8 cellular contexts compared by ENCODE assay signal in the genomic region with DNA sequence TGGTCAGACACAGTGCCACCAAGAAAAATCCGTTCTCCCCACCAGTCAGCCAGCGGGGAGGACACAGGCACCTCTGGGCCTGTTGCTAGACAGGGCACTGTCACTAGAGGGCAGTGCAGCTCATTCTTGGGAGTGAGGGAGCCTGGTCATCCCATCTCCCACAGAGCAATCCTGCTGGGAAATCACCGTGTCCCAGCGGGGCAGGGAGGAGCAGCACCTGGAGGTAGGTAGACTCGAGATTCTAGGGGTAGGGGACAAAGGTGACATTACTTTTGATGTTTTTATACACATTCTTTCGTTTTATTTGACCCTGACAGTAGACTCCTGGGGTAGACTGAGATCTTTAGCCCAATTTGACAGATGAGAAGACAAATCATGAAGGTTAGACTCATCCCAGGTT. TPM values are rescaled to one million over a fixed set of nuclear protein-coding genes. Genes with fewer than 3 reads are reported as not detected.
DNase-seq lines count a peak whose midpoint lies in the region; ATAC-seq and TF ChIP-seq lines count a peak whose summit lies in the region.

No MANE protein-coding gene starts in this region.

- no peak overlapping the region for H3K4me3 ChIP-seq in IMR-90 (ENCODE audit: insufficient read depth, low read depth, low read length)
- no peak overlapping the region for H3K4me3 ChIP-seq in foreskin fibroblast (ENCODE audit: low read depth in 1 of 2, low read length in 2 of 2)
- H3K4me3 ChIP-seq in osteoblast (ENCODE audit: insufficient read depth, low read length): no peak overlapping the region
- no peak overlapping the region for H3K4me3 ChIP-seq in tibial nerve

- H3K27me3 ChIP-seq in IMR-90 (ENCODE audit: control insufficient read depth, insufficient read depth, low read length) (peaks cover 14% of the 10 kb centered on the region), osteoblast (ENCODE audit: insufficient read depth, low read length) (peaks cover 23% of the 10 kb centered on the region), tibial nerve (peaks cover 0 to 21% of the 10 kb centered on the region in 2 donors)

- H3K36me3 Mint-ChIP-seq in activated T-helper 1 cell treated with anti-CD3 and anti-CD28 coated beads, Interleukin-12 subunit alpha, Interleukin-12 subunit beta, Interleukin-2, Interleukin-4 antibody, amounts not matched to agents 30 ng/mL and 10 ng/mL and 1 ng/mL, durations not matched to agents 14 hours and 24 hours and 36 hours (ENCODE audit: low read depth): no peaks in the 10 kb centered on the region

- POLR2A ChIA-PET in IMR-90 (lab: Charles Lee; ENCODE audit: unreplicated experiment): no interaction called here

- H3K27ac ChIP-seq in IMR-90 (ENCODE audit: insufficient read depth, low read length) (no peak overlapping the region), osteoblast (ENCODE audit: low read depth, low read length) (no peak overlapping the region), tibial nerve (no peak overlapping the region)

- CTCF ChIA-PET in IMR-90 (lab: Yijun Ruan, JAX): interaction anchor here (0.5 to 0.8 kb wide), 2 partner anchors 11 to 73 kb away, joined by 3 to 4 read pairs; no protein-coding TSS in a partner anchor

- no peak overlapping the region for H3K27ac Mint-ChIP-seq in activated T-helper 1 cell treated with anti-CD3 and anti-CD28 coated beads, Interleukin-12 subunit alpha, Interleukin-12 subunit beta, Interleukin-2, Interleukin-4 antibody, amounts not matched to agents 30 ng/mL and 10 ng/mL and 1 ng/mL, durations not matched to agents 14 hours and 24 hours and 36 hours

- peak; percentile 89 for TF ChIP-seq RAD21 in IMR-90 (IDR thresholded peaks at IDR 0.05; ENCODE audit: low read length)

- DNase-seq in Caki2 (ENCODE audit: low read depth): peak; percentile 67
- peak; percentile 58 for DNase-seq in IMR-90
- peak; percentile 49 for DNase-seq in activated T-helper 1 cell treated with anti-CD3 and anti-CD28 coated beads, Interleukin-12 subunit alpha, Interleukin-12 subunit beta, Interleukin-2, Interleukin-4 antibody, amounts not matched to agents 30 ng/mL and 10 ng/mL and 1 ng/mL, durations not matched to agents 14 hours and 24 hours and 36 hours (ENCODE audit: low spot score)
- DNase-seq in foreskin fibroblast: peak; percentile 59 to 87
- DNase-seq in osteoblast (ENCODE audit: insufficient read length, low spot score, missing footprints): peak; percentile 95
- peak; percentile 68 to 87 for DNase-seq in tibial nerve (ENCODE audit: low spot score in 2 of 2)

- H3K36me3 ChIP-seq in IMR-90 (ENCODE audit: control insufficient read depth, insufficient read depth, low read length) (no peaks in the 10 kb centered on the region), osteoblast (ENCODE audit: insufficient read depth, low read length) (no peaks in the 10 kb centered on the region), tibial nerve (no peaks in the 10 kb centered on the region)

- no peak overlapping the region for H3K14ac ChIP-seq in IMR-90 (replicated peaks; ENCODE audit: low read depth, low read length)

- H3K4ac ChIP-seq in IMR-90 (ENCODE audit: low read depth, low read length): no peak overlapping the region

- H3K79me1 ChIP-seq in IMR-90 (ENCODE audit: low read depth in 1 of 2, low read length in 2 of 2): no peaks in the 10 kb centered on the region

- no peaks in the 10 kb centered on the region for H4K20me1 ChIP-seq in IMR-90 (ENCODE audit: insufficient read depth, low read length)
- no peaks in the 10 kb centered on the region for H4K20me1 ChIP-seq in osteoblast (ENCODE audit: insufficient read depth, low read length)

- no peak overlapping the region for H3K18ac ChIP-seq in IMR-90 (ENCODE audit: low read depth, low read length)

- no peaks in the 10 kb centered on the region for H3K9me3 Mint-ChIP-seq in activated T-helper 1 cell treated with anti-CD3 and anti-CD28 coated beads, Interleukin-12 subunit alpha, Interleukin-12 subunit beta, Interleukin-2, Interleukin-4 antibody, amounts not matched to agents 30 ng/mL and 10 ng/mL and 1 ng/mL, durations not matched to agents 14 hours and 24 hours and 36 hours

- dilution Hi-C loops in IMR-90 (cut with HindIII; ENCODE audit: low sequenced_read_pairs, unreplicated experiment): no loop called here

- H2BK5ac ChIP-seq in IMR-90 (ENCODE audit: low read depth, low read length, poor library complexity, severe bottlenecking): no peak overlapping the region

- H4K91ac ChIP-seq in IMR-90 (ENCODE audit: insufficient read depth, low read depth, low read length): no peak overlapping the region

- WGBS in IMR-90 (ENCODE audit: extremely low coverage in 2 of 2, insufficient read length in 1 of 2), 2 experiments: no CpG with 5 or more reads among the region's 6 CpGs
- 11 to 13% methylated on average over 6 of the region's 6 CpGs for WGBS in tibial nerve, 2 donors

- in situ Hi-C loops in Caki2 (cut with HindIII; ENCODE audit: low pct_unique_long_range_greater_than_20kb, low sequenced_read_pairs): no loop called here
- in situ Hi-C loops in IMR-90 (cut with MboI; ENCODE audit: low sequenced_read_pairs): loop anchor here (5.0 kb wide), 3 partner anchors 51 to 181 kb away; a partner anchor contains a TSS

- H2BK20ac ChIP-seq in IMR-90 (ENCODE audit: low read depth, low read length): no peak overlapping the region

- H4K8ac ChIP-seq in IMR-90 (ENCODE audit: low read depth in 2 of 2, low read length in 2 of 2): no peak overlapping the region

- H3K4me3 Mint-ChIP-seq in activated T-helper 1 cell treated with anti-CD3 and anti-CD28 coated beads, Interleukin-12 subunit alpha, Interleukin-12 subunit beta, Interleukin-2, Interleukin-4 antibody, amounts not matched to agents 30 ng/mL and 10 ng/mL and 1 ng/mL, durations not matched to agents 14 hours and 24 hours and 36 hours: no peak overlapping the region

- H2AK5ac ChIP-seq in IMR-90 (ENCODE audit: low read depth, low read length): no peak overlapping the region

- peaks cover 7% of the 10 kb centered on the region for H3K4me1 Mint-ChIP-seq in activated T-helper 1 cell treated with anti-CD3 and anti-CD28 coated beads, Interleukin-12 subunit alpha, Interleukin-12 subunit beta, Interleukin-2, Interleukin-4 antibody, amounts not matched to agents 30 ng/mL and 10 ng/mL and 1 ng/mL, durations not matched to agents 14 hours and 24 hours and 36 hours (ENCODE audit: low read depth)

- no TSS peak for BruUV-seq in IMR-90 (replicated peaks; lab: Mats Ljungman, UMichigan)

- H3K4me1 ChIP-seq in IMR-90 (ENCODE audit: control insufficient read depth, insufficient read depth, low read length) (no peaks in the 10 kb centered on the region), osteoblast (ENCODE audit: insufficient read depth, low read length) (peaks cover 11% of the 10 kb centered on the region), tibial nerve (peaks cover 0 to 3% (median 0%) of the 10 kb centered on the region in 4 donors)

- intact Hi-C loops in IMR-90 (cut with micrococcal nuclease): loop anchor here (1.0 kb wide), 3 partner anchors 51 to 171 kb away; no protein-coding TSS in a partner anchor
- intact Hi-C loops in activated T-helper 1 cell treated with anti-CD3 and anti-CD28 coated beads, Interleukin-12 subunit alpha, Interleukin-12 subunit beta, Interleukin-2, Interleukin-4 antibody, amounts not matched to agents 30 ng/mL and 10 ng/mL and 1 ng/mL, durations not matched to agents 14 hours and 24 hours and 36 hours (cut with micrococcal nuclease): loop anchor here (1.0 to 2.0 kb wide), 5 partner anchors 26 to 192 kb away; no protein-coding TSS in a partner anchor

- no peak overlapping the region for H4K5ac ChIP-seq in IMR-90 (ENCODE audit: low read depth, low read length)

- ATAC-seq in GM21447 (IDR thresholded peaks at IDR 0.05; ENCODE audit: unreplicated experiment) (peak; percentile 61), IMR-90 (ENCODE audit: low read depth) (peak; percentile 99)

- peak; percentile 91 for TF ChIP-seq CTCF in IMR-90 (conservative IDR thresholded peaks at IDR 0.05; ENCODE audit: low read depth, low read length)
- peak; percentile 94 for TF ChIP-seq CTCF in foreskin fibroblast (IDR thresholded peaks at IDR 0.05; ENCODE audit: low read depth, low read length)
- TF ChIP-seq CTCF in osteoblast (IDR thresholded peaks at IDR 0.05; ENCODE audit: extremely low read depth, low read depth, low read length): peak; percentile 98
- TF ChIP-seq CTCF in tibial nerve (IDR thresholded peaks at IDR 0.05): peak; percentile 81 to 88 (median 87)

- H3K9me3 ChIP-seq in IMR-90 (ENCODE audit: control insufficient read depth, insufficient read depth, low read length): no peaks in the 10 kb centered on the region
- no peaks in the 10 kb centered on the region for H3K9me3 ChIP-seq in osteoblast (ENCODE audit: low read depth, low read length)
- no peaks in the 10 kb centered on the region for H3K9me3 ChIP-seq in tibial nerve

- no peak overlapping the region for H2BK15ac ChIP-seq in IMR-90 (ENCODE audit: low read depth, low read length)

- no peak; the same call in 1 of the 2 replicates for TF ChIP-seq POLR2A in IMR-90 (IDR thresholded peaks at IDR 0.05; ENCODE audit: low read depth, low read length)
- no peak for TF ChIP-seq POLR2A in tibial nerve (IDR thresholded peaks at IDR 0.05)

- no peaks in the 10 kb centered on the region for H3K9me1 ChIP-seq in IMR-90 (ENCODE audit: insufficient read depth, low read length)

- no peak overlapping the region for H3K56ac ChIP-seq in IMR-90 (ENCODE audit: extremely low read depth, insufficient read depth, low read length)

- no peak overlapping the region for H2BK120ac ChIP-seq in IMR-90 (ENCODE audit: low read depth, low read length)

- H2AFZ ChIP-seq in IMR-90 (replicated peaks; ENCODE audit: low read length, poor library complexity) (peak overlapping the region; percentile 79), osteoblast (ENCODE audit: low read length) (no peak overlapping the region)

- H3K23ac ChIP-seq in IMR-90 (ENCODE audit: low read depth, low read length): no peak overlapping the region

- H3K9ac ChIP-seq in IMR-90 (ENCODE audit: low read depth, low read length): no peak overlapping the region

- no peak overlapping the region for H2AK9ac ChIP-seq in IMR-90 (replicated peaks; ENCODE audit: low read depth, low read length, poor library complexity)

- no peak overlapping the region for H3K4me2 ChIP-seq in IMR-90 (ENCODE audit: low read depth, low read length)
- peak overlapping the region; percentile 4 for H3K4me2 ChIP-seq in osteoblast (ENCODE audit: insufficient read depth, low read length)

- no peaks in the 10 kb centered on the region for H3K79me2 ChIP-seq in osteoblast (ENCODE audit: insufficient read depth, low read length)

- peaks cover 25% of the 10 kb centered on the region for H3K27me3 Mint-ChIP-seq in activated T-helper 1 cell treated with anti-CD3 and anti-CD28 coated beads, Interleukin-12 subunit alpha, Interleukin-12 subunit beta, Interleukin-2, Interleukin-4 antibody, amounts not matched to agents 30 ng/mL and 10 ng/mL and 1 ng/mL, durations not matched to agents 14 hours and 24 hours and 36 hours (ENCODE audit: insufficient read depth)

- TF ChIP-seq EP300 in tibial nerve (IDR thresholded peaks at IDR 0.05): no peak

RNA-seq across cellular contexts. Expression of a gene that starts 6.7 kb away (rescaled TPM):
- total RNA-seq in Caki2 (2014; rRNA removed; shearing (Covaris generic); ENCODE audit: low replicate concordance): 0.47 TPM in 1 of 2 replicates, not detected in the other
- 0.72 and 0.83 TPM in 2 replicates for total RNA-seq in IMR-90 (2012; rRNA removed)
- polyA plus RNA-seq in IMR-90 (2012; rRNA removed): 1.8 and 2.1 TPM in 2 replicates
- polyA plus RNA-seq in IMR-90 (2012; cell fraction: cytosol; rRNA removed): 1.1 and 1.2 TPM in 2 replicates
- 1.5 and 2.0 TPM in 2 replicates for polyA plus RNA-seq in IMR-90 (2012; cell fraction: nucleus; rRNA removed; ENCODE audit: low replicate concordance)
- 35.2 TPM for polyA plus RNA-seq in PFSK-1 (2012; ENCODE audit: insufficient read length, low read depth)
- total RNA-seq in activated T-helper 1 cell treated with anti-CD3 and anti-CD28 coated beads, Interleukin-12 subunit alpha, Interleukin-12 subunit beta, Interleukin-2, Interleukin-4 antibody, amounts not matched to agents 30 ng/mL and 10 ng/mL and 1 ng/mL, durations not matched to agents 14 hours and 24 hours and 36 hours: 0.07 and 0.62 TPM in 2 replicates
- total RNA-seq in osteoblast: under 0.01 and 0.72 TPM in 2 replicates
- total RNA-seq in tibial nerve: 1 to 10 TPM in 1 of 4 donors, under 1 TPM in 1, not detected in 2; 0.21 to 4.9 TPM
